Comparison of ENCODE assay signal across 1 cellular context in the genomic region with DNA sequence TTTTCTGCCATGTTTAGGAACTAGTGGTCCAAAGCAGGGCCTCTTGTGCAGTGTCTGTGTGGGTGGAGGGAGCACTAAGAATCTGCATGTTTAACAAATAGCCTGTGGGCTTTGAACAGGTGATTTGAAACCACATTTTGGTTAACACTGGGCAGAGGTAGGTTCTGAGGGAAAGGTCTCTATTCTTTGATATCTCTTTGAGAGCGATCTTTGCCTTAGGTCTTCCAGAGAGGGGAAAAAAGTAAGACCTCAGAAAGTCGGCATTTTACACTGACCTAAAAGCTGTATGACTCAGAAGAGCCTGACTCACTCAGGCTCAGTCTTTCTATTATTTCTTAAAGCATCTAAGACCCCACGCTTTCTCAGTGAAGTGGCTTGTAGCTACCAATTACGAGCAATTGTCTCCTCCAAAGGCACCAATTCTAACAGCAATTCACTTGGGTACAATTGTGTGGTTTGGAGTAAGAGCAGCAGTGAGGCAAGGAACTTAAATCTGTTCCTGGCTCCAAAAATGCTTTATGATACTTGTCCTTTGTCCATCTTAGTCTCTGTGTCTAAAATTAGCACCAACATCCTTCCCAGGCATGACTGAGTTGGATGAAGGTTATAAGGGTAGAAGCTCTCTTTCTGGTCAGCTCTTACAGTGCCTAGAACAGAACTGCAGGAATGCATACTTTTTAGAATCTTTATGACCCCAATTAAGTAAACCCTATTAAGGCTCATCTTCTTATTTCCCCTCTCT.
TF ChIP-seq lines count a peak whose summit lies in the region.

No MANE protein-coding gene starts in this region.

TF ChIP-seq in K562, 482 proteins besides CTCF, POLR2A, EP300 and RAD21:
- TF ChIP-seq BRCA1 (IDR thresholded peaks at IDR 0.05) (no peak), BRCA1 (CRISPR knock-in tag; IDR thresholded peaks at IDR 0.05) (no peak), CBFB (CRISPR knock-in tag; IDR thresholded peaks at IDR 0.05) (no peak), ZNF766 (CRISPR knock-in tag; conservative IDR thresholded peaks at IDR 0.05) (no peak), KHSRP (IDR thresholded peaks at IDR 0.05) (no peak), FOSL1 (tag; conservative IDR thresholded peaks at IDR 0.05) (peak; percentile 53), NCOA2 (IDR thresholded peaks at IDR 0.05; ENCODE audit: partially characterized antibody in 2 of 2) (no peak), EGR1 (conservative IDR thresholded peaks at IDR 0.05) (0 out of 2 replicates have a peak, but pooled peaks have one; percentile 11), MIER1 (IDR thresholded peaks at IDR 0.05; ENCODE audit: low read depth) (no peak), NR2C1 (IDR thresholded peaks at IDR 0.05) (no peak), NR2C1 (tag; IDR thresholded peaks at IDR 0.05) (no peak), KDM5B (IDR thresholded peaks at IDR 0.05; ENCODE audit: insufficient replicate concordance, low read depth, low read length) (no peak), SRF (CRISPR knock-in tag; IDR thresholded peaks at IDR 0.05) (no peak), ZKSCAN3 (CRISPR knock-in tag; IDR thresholded peaks at IDR 0.05) (no peak), SAP30 (IDR thresholded peaks at IDR 0.05; ENCODE audit: borderline replicate concordance, insufficient read depth, low read depth, low read length, poor library complexity, severe bottlenecking) (no peak), NCOA1 (IDR thresholded peaks at IDR 0.05; ENCODE audit: low read depth) (no peak)
- TF ChIP-seq, protein P1, sequence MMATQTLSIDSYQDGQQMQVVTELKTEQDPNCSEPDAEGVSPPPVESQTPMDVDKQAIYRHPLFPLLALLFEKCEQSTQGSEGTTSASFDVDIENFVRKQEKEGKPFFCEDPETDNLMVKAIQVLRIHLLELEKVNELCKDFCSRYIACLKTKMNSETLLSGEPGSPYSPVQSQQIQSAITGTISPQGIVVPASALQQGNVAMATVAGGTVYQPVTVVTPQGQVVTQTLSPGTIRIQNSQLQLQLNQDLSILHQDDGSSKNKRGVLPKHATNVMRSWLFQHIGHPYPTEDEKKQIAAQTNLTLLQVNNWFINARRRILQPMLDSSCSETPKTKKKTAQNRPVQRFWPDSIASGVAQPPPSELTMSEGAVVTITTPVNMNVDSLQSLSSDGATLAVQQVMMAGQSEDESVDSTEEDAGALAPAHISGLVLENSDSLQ (IDR thresholded peaks at IDR 0.05): no peak
- TF ChIP-seq, protein P2, sequence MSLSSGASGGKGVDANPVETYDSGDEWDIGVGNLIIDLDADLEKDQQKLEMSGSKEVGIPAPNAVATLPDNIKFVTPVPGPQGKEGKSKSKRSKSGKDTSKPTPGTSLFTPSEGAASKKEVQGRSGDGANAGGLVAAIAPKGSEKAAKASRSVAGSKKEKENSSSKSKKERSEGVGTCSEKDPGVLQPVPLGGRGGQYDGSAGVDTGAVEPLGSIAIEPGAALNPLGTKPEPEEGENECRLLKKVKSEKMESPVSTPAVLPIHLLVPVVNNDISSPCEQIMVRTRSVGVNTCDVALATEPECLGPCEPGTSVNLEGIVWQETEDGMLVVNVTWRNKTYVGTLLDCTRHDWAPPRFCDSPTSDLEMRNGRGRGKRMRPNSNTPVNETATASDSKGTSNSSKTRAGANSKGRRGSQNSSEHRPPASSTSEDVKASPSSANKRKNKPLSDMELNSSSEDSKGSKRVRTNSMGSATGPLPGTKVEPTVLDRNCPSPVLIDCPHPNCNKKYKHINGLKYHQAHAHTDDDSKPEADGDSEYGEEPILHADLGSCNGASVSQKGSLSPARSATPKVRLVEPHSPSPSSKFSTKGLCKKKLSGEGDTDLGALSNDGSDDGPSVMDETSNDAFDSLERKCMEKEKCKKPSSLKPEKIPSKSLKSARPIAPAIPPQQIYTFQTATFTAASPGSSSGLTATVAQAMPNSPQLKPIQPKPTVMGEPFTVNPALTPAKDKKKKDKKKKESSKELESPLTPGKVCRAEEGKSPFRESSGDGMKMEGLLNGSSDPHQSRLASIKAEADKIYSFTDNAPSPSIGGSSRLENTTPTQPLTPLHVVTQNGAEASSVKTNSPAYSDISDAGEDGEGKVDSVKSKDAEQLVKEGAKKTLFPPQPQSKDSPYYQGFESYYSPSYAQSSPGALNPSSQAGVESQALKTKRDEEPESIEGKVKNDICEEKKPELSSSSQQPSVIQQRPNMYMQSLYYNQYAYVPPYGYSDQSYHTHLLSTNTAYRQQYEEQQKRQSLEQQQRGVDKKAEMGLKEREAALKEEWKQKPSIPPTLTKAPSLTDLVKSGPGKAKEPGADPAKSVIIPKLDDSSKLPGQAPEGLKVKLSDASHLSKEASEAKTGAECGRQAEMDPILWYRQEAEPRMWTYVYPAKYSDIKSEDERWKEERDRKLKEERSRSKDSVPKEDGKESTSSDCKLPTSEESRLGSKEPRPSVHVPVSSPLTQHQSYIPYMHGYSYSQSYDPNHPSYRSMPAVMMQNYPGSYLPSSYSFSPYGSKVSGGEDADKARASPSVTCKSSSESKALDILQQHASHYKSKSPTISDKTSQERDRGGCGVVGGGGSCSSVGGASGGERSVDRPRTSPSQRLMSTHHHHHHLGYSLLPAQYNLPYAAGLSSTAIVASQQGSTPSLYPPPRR (CRISPR knock-in tag; IDR thresholded peaks at IDR 0.05; ENCODE audit: borderline replicate concordance): no peak
TF ChIP-seq in K562: peak in this region for 2.
